In the genomic region with DNA sequence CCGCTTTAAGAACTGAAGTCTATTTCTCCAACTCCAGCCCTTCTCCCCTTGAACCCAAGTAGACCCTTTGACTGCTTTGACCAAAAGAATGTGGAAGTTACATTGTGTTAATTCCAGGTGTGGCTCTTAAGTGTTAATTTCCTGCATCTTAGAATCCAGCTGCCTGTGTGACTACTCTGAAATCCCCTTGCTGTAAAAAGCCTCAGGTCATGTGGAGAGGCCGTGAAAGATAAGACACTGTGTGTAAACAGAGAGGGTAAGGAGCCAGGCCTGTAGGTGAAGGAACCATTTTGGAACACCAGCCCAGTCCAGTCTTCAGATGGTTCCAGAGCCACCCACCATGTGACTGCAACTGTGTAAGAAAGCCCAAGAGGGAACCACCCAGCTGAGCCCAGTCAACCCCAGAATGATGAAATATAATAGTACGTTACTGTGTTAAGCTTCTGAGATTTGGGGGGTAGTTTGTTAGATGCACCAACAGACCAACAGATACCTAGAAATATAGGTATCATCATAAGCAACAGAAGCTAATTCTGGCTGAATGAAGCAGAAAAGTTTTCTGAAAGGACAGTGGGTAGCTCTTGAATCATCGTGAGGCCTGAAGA, we compare ENCODE assay signal across 29 cellular contexts.
"Had no signal": no experiment of that assay in that cellular context is flagged by ENCODE, and none has a peak within 500 bp of the region (broad histone marks: within the 10 kb centered on the region; RNA-seq: fewer than 3 reads in every experiment).

No MANE protein-coding gene starts in this region.

- H3K27me3 Mint-ChIP-seq: type B pancreatic cell had no signal

- H3K27me3 ChIP-seq: gastrocnemius medialis, pancreas, sigmoid colon, uterus had no signal

- H3K9me3 ChIP-seq: gastrocnemius medialis, lower lobe of right lung, pancreas, prostate gland, thoracic aorta, uterus had no signal

- H3K27ac Mint-ChIP-seq: activated CD4-positive, alpha-beta memory T cell treated with anti-CD3 and anti-CD28 coated beads for 36 hours; activated CD4-positive, alpha-beta T cell treated with anti-CD3 and anti-CD28 coated beads, Interleukin-2, amount 10 ng/mL, durations not matched to agents 24 days and 14 days; immature natural killer cell; nephron; stimulated activated effector memory CD8-positive, alpha-beta T cell treated with anti-CD3 and anti-CD28 coated beads, Interleukin-12 subunit alpha, Interleukin-12 subunit beta, amount 100 ng/mL, for 72 hours; stimulated activated naive CD8-positive, alpha-beta T cell treated with anti-CD3 and anti-CD28 coated beads, Interleukin-15, Interleukin-2, amounts not matched to agents 100 ng/mL and 50 ng/mL, for 24 hours; T-helper 1 cell treated with Interleukin-12 subunit alpha and Interleukin-12 subunit beta and Interleukin-4 antibody, amounts not matched to agents 30 μg/mL and 1 μg/mL, for 36 hours; type B pancreatic cell had no signal

- H3K4me3 Mint-ChIP-seq: activated CD4-positive, alpha-beta memory T cell treated with anti-CD3 and anti-CD28 coated beads for 36 hours; activated CD4-positive, alpha-beta T cell treated with anti-CD3 and anti-CD28 coated beads, Interleukin-2, amount 10 ng/mL, durations not matched to agents 24 days and 14 days; immature natural killer cell; nephron; stimulated activated effector memory CD8-positive, alpha-beta T cell treated with anti-CD3 and anti-CD28 coated beads, Interleukin-12 subunit alpha, Interleukin-12 subunit beta, amount 100 ng/mL, for 72 hours; stimulated activated naive CD8-positive, alpha-beta T cell treated with anti-CD3 and anti-CD28 coated beads, Interleukin-15, Interleukin-2, amounts not matched to agents 100 ng/mL and 50 ng/mL, for 24 hours; T-helper 1 cell treated with Interleukin-12 subunit alpha and Interleukin-12 subunit beta and Interleukin-4 antibody, amounts not matched to agents 30 μg/mL and 1 μg/mL, for 36 hours; type B pancreatic cell had no signal

- DNase-seq: activated CD4-positive, alpha-beta memory T cell treated with anti-CD3 and anti-CD28 coated beads for 36 hours; activated CD4-positive, alpha-beta T cell treated with anti-CD3 and anti-CD28 coated beads, Interleukin-2, amount 10 ng/mL, durations not matched to agents 24 days and 14 days; activated CD4-positive, CD25-positive, alpha-beta regulatory T cell treated with anti-CD3 and anti-CD28 coated beads, Interleukin-2, amount 50 U/mL, for 72 hours; activated CD8-positive, alpha-beta memory T cell treated with anti-CD3 and anti-CD28 coated beads, Interleukin-2, amount 50 U/mL, for 4 hours; activated gamma-delta T cell; activated naive CD4-positive, alpha-beta T cell treated with anti-CD3 and anti-CD28 coated beads, Interleukin-2, amount 50 U/mL, for 16 hours; activated T-cell treated with anti-CD3 and anti-CD28 coated beads, Interleukin-2, amount 50 U/mL, for 1 hour; amniotic stem cell; caudate nucleus; gastrocnemius medialis; hypothalamus; immature natural killer cell; lower lobe of right lung; pancreas; retina; sigmoid colon; small intestine; stimulated activated CD4-positive, alpha-beta T cell treated with anti-CD3 and anti-CD28 coated beads, Interleukin-4, amount 100 ng/mL, for 24 hours; SW 1271; T-helper 9 cell; uterus; WERI-Rb-1 had no signal

- H3K27ac ChIP-seq: gastrocnemius medialis, lower lobe of right lung, pancreas, prostate gland, sigmoid colon, thoracic aorta, uterus, WERI-Rb-1 had no signal

- H3K9me3 Mint-ChIP-seq: activated CD4-positive, alpha-beta memory T cell treated with anti-CD3 and anti-CD28 coated beads for 36 hours; nephron; stimulated activated effector memory CD8-positive, alpha-beta T cell treated with anti-CD3 and anti-CD28 coated beads, Interleukin-12 subunit alpha, Interleukin-12 subunit beta, amount 100 ng/mL, for 72 hours; stimulated activated naive CD8-positive, alpha-beta T cell treated with anti-CD3 and anti-CD28 coated beads, Interleukin-15, Interleukin-2, amounts not matched to agents 100 ng/mL and 50 ng/mL, for 24 hours; T-helper 1 cell treated with Interleukin-12 subunit alpha and Interleukin-12 subunit beta and Interleukin-4 antibody, amounts not matched to agents 30 μg/mL and 1 μg/mL, for 36 hours; type B pancreatic cell had no signal

- H3K4me1 ChIP-seq: gastrocnemius medialis, lower lobe of right lung, pancreas, prostate gland, sigmoid colon, uterus had no signal

- H3K36me3 Mint-ChIP-seq: activated CD4-positive, alpha-beta memory T cell treated with anti-CD3 and anti-CD28 coated beads for 36 hours; immature natural killer cell; stimulated activated effector memory CD8-positive, alpha-beta T cell treated with anti-CD3 and anti-CD28 coated beads, Interleukin-12 subunit alpha, Interleukin-12 subunit beta, amount 100 ng/mL, for 72 hours; type B pancreatic cell had no signal

- H3K4me3 ChIP-seq: gastrocnemius medialis, lower lobe of right lung, pancreas, prostate gland, sigmoid colon, thoracic aorta, uterus had no signal

- H3K36me3 ChIP-seq: gastrocnemius medialis, lower lobe of right lung, pancreas, prostate gland, sigmoid colon, thoracic aorta, uterus, WERI-Rb-1 had no signal

- H3K4me1 Mint-ChIP-seq: activated CD4-positive, alpha-beta T cell treated with anti-CD3 and anti-CD28 coated beads, Interleukin-2, amount 10 ng/mL, durations not matched to agents 24 days and 14 days; immature natural killer cell; stimulated activated effector memory CD8-positive, alpha-beta T cell treated with anti-CD3 and anti-CD28 coated beads, Interleukin-12 subunit alpha, Interleukin-12 subunit beta, amount 100 ng/mL, for 72 hours had no signal
